ENCODE assay signal across 17 cellular contexts in genomic region chr2:179682756-179683155, GRCh38.
DNase-seq lines count a peak whose midpoint lies in the region; ATAC-seq and TF ChIP-seq lines count a peak whose summit lies in the region.
"Had no signal": no experiment of that assay in that cellular context is flagged by ENCODE, and none has a peak within 500 bp of the region (broad histone marks: within the 10 kb centered on the region; RNA-seq: fewer than 3 reads in every experiment).

No MANE protein-coding gene starts in this region.

- CTCF ChIA-PET in PC-9 (lab: Charles Lee): no interaction called here

- H3K9me3 ChIP-seq in PC-9 (ENCODE audit: insufficient read depth, low read depth): no peaks in the 10 kb centered on the region
- H3K9me3 ChIP-seq: BLaER1, Peyer's patch had no signal

- no peaks in the 10 kb centered on the region for H4K20me1 ChIP-seq in PC-9 (ENCODE audit: insufficient read depth)
- H4K20me1 ChIP-seq: BLaER1 had no signal

- no peak overlapping the region for H3K4me2 ChIP-seq in PC-9
- H3K4me2 ChIP-seq: BLaER1 had no signal

- no peaks in the 10 kb centered on the region for H3K36me3 ChIP-seq in PC-9 (ENCODE audit: low read depth)
- H3K36me3 ChIP-seq: BLaER1, Peyer's patch had no signal

- no peak overlapping the region for H3K27ac ChIP-seq in PC-9
- H3K27ac ChIP-seq: BLaER1, Peyer's patch had no signal

- ATAC-seq in GM19025 (IDR thresholded peaks at IDR 0.05; ENCODE audit: low read depth, unreplicated experiment): peak; percentile 68
- peak; percentile 56 for ATAC-seq in HG02798 (IDR thresholded peaks at IDR 0.05; ENCODE audit: poor library complexity, unreplicated experiment)
- ATAC-seq in HG02763 (IDR thresholded peaks at IDR 0.05; ENCODE audit: unreplicated experiment): no peak
- ATAC-seq: SK-N-SH treated with all-trans-retinoic acid at 6 μM for 48 hours had no signal

- no peak for DNase-seq in PC-9
- DNase-seq in GM10266 (ENCODE audit: extremely low spot score): no peak
- no peak for DNase-seq in DMS153 treated with DMSO at 0.1 percent for 48 hours (lab: John Stamatoyannopoulos, UW; ENCODE audit: unreplicated experiment)
- no peak for DNase-seq in activated CD4-positive, alpha-beta T cell treated with anti-CD3 and anti-CD28 coated beads for 1 hour
- DNase-seq: CD8-positive, alpha-beta memory T cell; GF-D8; NCI-H1105 treated with DMSO at 0.1 percent for 48 hours; NCI-H187; NCI-H2171; NCI-H774; Peyer's patch; Right ventricle myocardium superior had no signal

- H3F3A ChIP-seq in PC-9 (ENCODE audit: insufficient read depth, low read depth): no peaks in the 10 kb centered on the region

- H3K9me2 ChIP-seq in PC-9 (ENCODE audit: insufficient read depth): peaks cover 7% of the 10 kb centered on the region; the same call in 1 of the 2 replicates

- H3K27me3 ChIP-seq in PC-9 (ENCODE audit: insufficient read depth, low read depth): no peaks in the 10 kb centered on the region
- H3K27me3 ChIP-seq: BLaER1, Peyer's patch had no signal

- TF ChIP-seq CTCF in PC-9 (conservative IDR thresholded peaks at IDR 0.05) (no peak), GM10266 (IDR thresholded peaks at IDR 0.05; ENCODE audit: control insufficient read depth, insufficient read depth, low read depth, missing control alignments) (no peak)

- no peaks in the 10 kb centered on the region for H3K79me2 ChIP-seq in PC-9 (ENCODE audit: low read depth)

- no peak overlapping the region for H3K4me3 ChIP-seq in PC-9
- H3K4me3 ChIP-seq: BLaER1, Peyer's patch had no signal

- POLR2A ChIA-PET in PC-9 (lab: Charles Lee; ENCODE audit: unreplicated experiment): no interaction called here

- no TSS peak for BruUV-seq in PC-9 (replicated peaks; lab: Mats Ljungman, UMichigan)

- H3K4me1 ChIP-seq in PC-9 (replicated peaks; ENCODE audit: insufficient read depth): no peaks in the 10 kb centered on the region
- H3K4me1 ChIP-seq: Peyer's patch had no signal

- intact Hi-C loops in PC-9 (cut with micrococcal nuclease; ENCODE audit: unreplicated experiment): no loop called here

- H2AFZ ChIP-seq in PC-9: peak overlapping the region; percentile 1; the same call in 1 of the 2 replicates
